11 cellular contexts compared by ENCODE assay signal in the genomic region with DNA sequence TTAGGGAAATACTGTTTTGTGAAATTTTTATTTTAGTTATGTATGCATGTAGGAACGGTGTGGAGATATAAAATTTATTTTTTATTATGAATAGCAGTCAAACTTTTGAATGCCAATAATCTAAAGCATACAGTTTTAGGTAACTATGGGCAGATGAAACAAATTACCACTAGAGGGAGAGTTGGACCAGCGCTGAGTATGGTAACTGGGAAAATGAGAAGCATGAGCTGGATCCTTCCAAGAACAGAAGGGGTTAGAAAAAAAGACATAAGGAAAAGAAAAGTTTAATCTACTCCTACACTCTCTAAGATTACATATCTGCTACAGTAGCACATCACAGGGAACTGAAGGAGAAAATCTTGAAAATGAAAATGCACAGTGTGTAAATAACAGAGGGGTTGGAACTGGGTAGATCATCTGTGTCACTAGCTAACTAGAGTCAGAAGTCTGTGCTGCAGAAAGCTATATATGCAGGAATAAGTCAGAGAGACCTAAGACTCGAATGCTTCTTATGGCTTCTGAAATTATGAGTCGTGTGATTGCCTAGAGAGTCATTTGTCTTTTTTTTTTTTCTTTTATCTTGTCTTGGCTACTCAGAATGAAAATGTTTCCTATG. TPM values are rescaled to one million over a fixed set of nuclear protein-coding genes. Genes with fewer than 3 reads are reported as not detected.
DNase-seq lines count a peak whose midpoint lies in the region; ATAC-seq and TF ChIP-seq lines count a peak whose summit lies in the region.
"Had no signal": no experiment of that assay in that cellular context is flagged by ENCODE, and none has a peak within 500 bp of the region (broad histone marks: within the 10 kb centered on the region; RNA-seq: fewer than 3 reads in every experiment).

No MANE protein-coding gene starts in this region.

- H3K9me2 ChIP-seq in hepatocyte (replicated peaks; ENCODE audit: insufficient read depth), result no peaks in the 10 kb centered on the region

- no peak overlapping the region for H3K27ac Mint-ChIP-seq in type B pancreatic cell
- no peak overlapping the region for H3K27ac Mint-ChIP-seq in activated naive CD4-positive, alpha-beta T cell treated with anti-CD3 and anti-CD28 coated beads, Interleukin-2, amount 10 ng/mL, durations not matched to agents 7 days and 5 days

- H3K36me3 Mint-ChIP-seq in type B pancreatic cell, result no peaks in the 10 kb centered on the region
- H3K36me3 Mint-ChIP-seq in activated naive CD4-positive, alpha-beta T cell treated with anti-CD3 and anti-CD28 coated beads, Interleukin-2, amount 10 ng/mL, durations not matched to agents 7 days and 5 days, result no peaks in the 10 kb centered on the region

- H3K4me3 Mint-ChIP-seq in type B pancreatic cell, result no peak overlapping the region
- no peak overlapping the region for H3K4me3 Mint-ChIP-seq in activated naive CD4-positive, alpha-beta T cell treated with anti-CD3 and anti-CD28 coated beads, Interleukin-2, amount 10 ng/mL, durations not matched to agents 7 days and 5 days

- TF ChIP-seq CTCF in mammary epithelial cell (conservative IDR thresholded peaks at IDR 0.05 in 1 of 2, IDR thresholded peaks at IDR 0.05 in 1 of 2; ENCODE audit: extremely low read depth in 1 of 2, insufficient read depth in 1 of 2, low read depth in 1 of 2, low read length in 2 of 2), result peak in 1 of 2 donors; percentile 10
- peak; percentile 77 for TF ChIP-seq CTCF in OCI-LY3 (IDR thresholded peaks at IDR 0.05; ENCODE audit: low read depth, low read length)
- TF ChIP-seq CTCF in hepatocyte (IDR thresholded peaks at IDR 0.05; ENCODE audit: poor library complexity), result peak; percentile 76
- TF ChIP-seq CTCF in type B pancreatic cell (conservative IDR thresholded peaks at IDR 0.05), result peak; percentile 85

- H3K9ac ChIP-seq in mammary epithelial cell (ENCODE audit: insufficient read depth, low read length) (no peak overlapping the region), OCI-LY3 (ENCODE audit: low read length) (no peak overlapping the region)

- ATAC-seq in GM21423 (IDR thresholded peaks at IDR 0.05; ENCODE audit: unreplicated experiment), result no peak

- CTCF ChIA-PET in mammary epithelial cell (lab: Charles Lee; ENCODE audit: low non-redundant PET), result no interaction called here
- CTCF ChIA-PET in activated naive CD4-positive, alpha-beta T cell treated with anti-CD3 and anti-CD28 coated beads, Interleukin-2, amount 10 ng/mL, durations not matched to agents 7 days and 5 days (lab: Charles Lee), result no interaction called here

- WGBS in mammary epithelial cell (ENCODE audit: low coverage, missing lambda C conversion rate), result 5% methylated on average over 4 of the region's 4 CpGs
- WGBS in hepatocyte (ENCODE audit: low lambda C conversion rate, missing lambda C conversion rate), result 22% methylated on average over 4 of the region's 4 CpGs

- H3K9me3 ChIP-seq in mammary epithelial cell (replicated peaks; ENCODE audit: insufficient read depth, low read length) (peaks cover 23% of the 10 kb centered on the region), OCI-LY3 (ENCODE audit: insufficient read depth, low read length) (no peaks in the 10 kb centered on the region), hepatocyte (ENCODE audit: low read depth) (no peaks in the 10 kb centered on the region)
- H3K9me3 ChIP-seq: tibial artery had no signal

- no peak overlapping the region for H3K4me3 ChIP-seq in mammary epithelial cell (replicated peaks in 1 of 3; ENCODE audit: insufficient read depth in 1 of 3, low read depth in 2 of 3, low read length in 3 of 3)
- H3K4me3 ChIP-seq in OCI-LY3 (ENCODE audit: low read length), result no peak overlapping the region
- H3K4me3 ChIP-seq in hepatocyte, result no peak overlapping the region
- H3K4me3 ChIP-seq: tibial artery had no signal

- H2AFZ ChIP-seq in mammary epithelial cell (ENCODE audit: low read depth, low read length) (no peak overlapping the region), OCI-LY3 (ENCODE audit: low read depth, low read length) (no peak overlapping the region), hepatocyte (no peak overlapping the region)

- BruUV-seq in mammary epithelial cell (replicated peaks; lab: Mats Ljungman, UMichigan), result no TSS peak

- H3K4me1 Mint-ChIP-seq in type B pancreatic cell (ENCODE audit: unreplicated experiment), result peaks cover 4% of the 10 kb centered on the region
- H3K4me1 Mint-ChIP-seq in activated naive CD4-positive, alpha-beta T cell treated with anti-CD3 and anti-CD28 coated beads, Interleukin-2, amount 10 ng/mL, durations not matched to agents 7 days and 5 days, result no peaks in the 10 kb centered on the region

- H3K27me3 ChIP-seq in mammary epithelial cell (ENCODE audit: insufficient read depth, low read length) (no peaks in the 10 kb centered on the region), OCI-LY3 (ENCODE audit: low read depth, low read length) (no peaks in the 10 kb centered on the region), hepatocyte (no peaks in the 10 kb centered on the region)
- H3K27me3 ChIP-seq: tibial artery had no signal

- H3K9me3 Mint-ChIP-seq in type B pancreatic cell, result no peaks in the 10 kb centered on the region
- no peaks in the 10 kb centered on the region for H3K9me3 Mint-ChIP-seq in activated naive CD4-positive, alpha-beta T cell treated with anti-CD3 and anti-CD28 coated beads, Interleukin-2, amount 10 ng/mL, durations not matched to agents 7 days and 5 days

- H3K36me3 ChIP-seq in mammary epithelial cell (ENCODE audit: insufficient read depth, low read length) (no peaks in the 10 kb centered on the region), OCI-LY3 (replicated peaks; ENCODE audit: low read depth, low read length) (no peaks in the 10 kb centered on the region), hepatocyte (replicated peaks; ENCODE audit: insufficient read depth, low read depth) (no peaks in the 10 kb centered on the region)
- H3K36me3 ChIP-seq: tibial artery had no signal

- dilution Hi-C loops in mammary epithelial cell (cut with HindIII; ENCODE audit: low sequenced_read_pairs), result no loop called here

- DNase-seq in T47D (ENCODE audit: low read depth in 1 of 2, low spot score in 1 of 2), result peak; percentile 4 to 42
- no peak for DNase-seq in mammary epithelial cell
- peak; percentile 44 for DNase-seq in hepatocyte (ENCODE audit: low spot score)
- DNase-seq in type B pancreatic cell (ENCODE audit: extremely low spot score, unreplicated experiment), result no peak
- DNase-seq in NCI-H1436 (lab: John Stamatoyannopoulos, UW), result no peak
- no peak for DNase-seq in activated naive CD4-positive, alpha-beta T cell treated with anti-CD3 and anti-CD28 coated beads, Interleukin-2, amount 10 ng/mL, durations not matched to agents 7 days and 5 days
- DNase-seq: tibial artery had no signal

- H3K27me3 Mint-ChIP-seq in type B pancreatic cell, result no peaks in the 10 kb centered on the region
- H3K27me3 Mint-ChIP-seq in activated naive CD4-positive, alpha-beta T cell treated with anti-CD3 and anti-CD28 coated beads, Interleukin-2, amount 10 ng/mL, durations not matched to agents 7 days and 5 days, result no peaks in the 10 kb centered on the region

- intact Hi-C loops in mammary epithelial cell (cut with micrococcal nuclease), result no loop called here

- H3K4me2 ChIP-seq in mammary epithelial cell (ENCODE audit: insufficient read depth, low read depth, low read length) (no peak overlapping the region), OCI-LY3 (ENCODE audit: low read length) (0 out of 2 replicates have a peak overlapping the region, but pooled peaks have one; percentile 2), hepatocyte (no peak overlapping the region)

- no peaks in the 10 kb centered on the region for H3K4me1 ChIP-seq in mammary epithelial cell (ENCODE audit: insufficient read depth, low read length)
- H3K4me1 ChIP-seq in OCI-LY3 (ENCODE audit: low read length), result peaks cover 3% of the 10 kb centered on the region; the same call in 1 of the 2 replicates
- H3K4me1 ChIP-seq in hepatocyte (ENCODE audit: insufficient read depth), result no peaks in the 10 kb centered on the region
- H3K4me1 ChIP-seq: tibial artery had no signal

- in situ Hi-C loops in T47D (cut with HindIII; ENCODE audit: low pct_unique_long_range_greater_than_20kb, low sequenced_read_pairs), result no loop called here
- in situ Hi-C loops in mammary epithelial cell (cut with MboI; ENCODE audit: low sequenced_read_pairs in 2 of 2), result no loop called here

- H4K20me1 ChIP-seq in mammary epithelial cell (ENCODE audit: insufficient read depth, low read length) (no peaks in the 10 kb centered on the region), OCI-LY3 (ENCODE audit: insufficient read depth, low read length) (0 out of 2 replicates have a peak, but pooled peaks cover 2% of the 10 kb centered on the region), hepatocyte (ENCODE audit: insufficient read depth, poor library complexity, severe bottlenecking) (no peaks in the 10 kb centered on the region)

- no peak overlapping the region for H3K27ac ChIP-seq in mammary epithelial cell (ENCODE audit: insufficient read depth, low read depth, low read length)
- H3K27ac ChIP-seq in OCI-LY3 (ENCODE audit: low read length), result no peak overlapping the region
- H3K27ac ChIP-seq in hepatocyte, result no peak overlapping the region
- H3K27ac ChIP-seq: tibial artery had no signal

- no peaks in the 10 kb centered on the region for H3K79me2 ChIP-seq in mammary epithelial cell (ENCODE audit: insufficient read depth, low read length)
- no peaks in the 10 kb centered on the region for H3K79me2 ChIP-seq in OCI-LY3 (ENCODE audit: low read length)
- H3K79me2 ChIP-seq in hepatocyte, result no peaks in the 10 kb centered on the region

RNA-seq across cellular contexts. Expression of gene REG3G, which starts 15.6 kb away (rescaled TPM):
- total RNA-seq in mammary epithelial cell, result not detected
- not detected for polyA plus RNA-seq in mammary epithelial cell
- not detected for polyA minus RNA-seq in mammary epithelial cell
- total RNA-seq in hepatocyte, result 0.30 TPM in 1 of 2 replicates, not detected in the other
- 1.3 and 2.3 TPM in 2 replicates for polyA plus RNA-seq in hepatocyte
- total RNA-seq in type B pancreatic cell (ENCODE audit: low replicate concordance), result 0.33 and 0.87 TPM in 2 replicates
- total RNA-seq: pulmonary artery endothelial cell; T-helper 2 cell treated with Interferon-gamma antibody and Interleukin-4, amounts not matched to agents 100 ng/mL and 5 ng/mL, for 36 hours had no signal

RNA-seq across cellular contexts. Expression of gene REG1B, which starts 46.7 kb away (rescaled TPM):
- not detected for total RNA-seq in mammary epithelial cell
- not detected for polyA plus RNA-seq in mammary epithelial cell
- polyA minus RNA-seq in mammary epithelial cell, result not detected
- not detected in 2 replicates for total RNA-seq in hepatocyte
- not detected in 2 replicates for polyA plus RNA-seq in hepatocyte
- not detected in 2 replicates for total RNA-seq in type B pancreatic cell (ENCODE audit: low replicate concordance)
- total RNA-seq: pulmonary artery endothelial cell; T-helper 2 cell treated with Interferon-gamma antibody and Interleukin-4, amounts not matched to agents 100 ng/mL and 5 ng/mL, for 36 hours had no signal

Comparison
In these comparisons a context has a peak if more than half of its experiments do, and no peak if none do; other contexts are left out.
1. DNase-seq: peak in T47D (2 of 2) and hepatocyte (single experiment); none in mammary epithelial cell (single experiment), type B pancreatic cell (single experiment), NCI-H1436 (single experiment) and activated naive CD4-positive, alpha-beta T cell treated with anti-CD3 and anti-CD28 coated beads, Interleukin-2, amount 10 ng/mL, durations not matched to agents 7 days and 5 days (single experiment).